27 cellular contexts compared by ENCODE assay signal in the genomic region with DNA sequence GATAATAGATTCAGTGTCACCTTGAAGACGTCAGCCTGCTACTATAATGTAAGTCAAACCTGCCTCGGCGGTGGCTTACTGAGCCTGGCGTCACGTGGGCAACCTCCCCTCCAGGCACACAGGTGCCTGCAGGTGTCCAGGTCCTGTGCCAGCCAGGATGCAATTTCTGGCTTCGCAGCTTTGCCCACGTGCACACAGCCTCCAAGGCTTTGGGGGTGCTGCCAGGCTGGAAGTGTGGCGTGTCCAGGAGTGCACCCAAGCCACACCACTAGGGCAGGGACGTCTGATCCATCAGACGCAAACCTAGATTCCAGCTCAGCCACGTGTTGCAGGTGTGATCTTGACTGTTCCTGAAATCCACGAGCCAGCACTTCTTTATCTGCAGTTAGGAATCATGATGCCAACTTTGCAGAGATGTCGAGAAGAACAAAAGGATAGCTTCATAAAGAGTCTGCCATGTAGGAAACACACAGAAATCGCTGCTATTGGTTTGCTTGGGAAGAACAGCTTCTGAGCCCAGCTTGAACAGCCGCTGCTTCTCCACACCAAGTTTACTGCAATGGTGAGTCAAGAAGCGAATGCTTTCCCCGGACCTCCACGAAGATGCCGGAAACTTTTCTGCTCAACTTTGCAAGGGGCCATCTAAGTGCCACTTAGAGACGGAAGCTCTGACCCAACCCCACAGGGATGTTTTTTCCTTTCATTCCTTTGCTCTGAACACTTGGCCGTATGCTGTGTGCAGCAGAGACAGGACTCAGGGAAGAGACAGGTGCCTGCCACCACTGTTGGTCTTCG.
"Had no signal": no experiment of that assay in that cellular context is flagged by ENCODE, and none has a peak within 500 bp of the region (broad histone marks: within the 10 kb centered on the region; RNA-seq: fewer than 3 reads in every experiment).

No MANE protein-coding gene starts in this region.

- H3K4me1 Mint-ChIP-seq: activated CD4-positive, alpha-beta T cell treated with anti-CD3 and anti-CD28 coated beads for 36 hours; activated CD4-positive, alpha-beta T cell treated with anti-CD3 and anti-CD28 coated beads, Interleukin-2, amount 10 ng/mL, durations not matched to agents 24 days and 14 days; activated T-helper 17 cell treated with anti-CD3 and anti-CD28 coated beads, Interleukin-2, amount 50 U/mL, for 72 hours; central memory CD8-positive, alpha-beta T cell had no signal

- H3K36me3 Mint-ChIP-seq: activated CD4-positive, alpha-beta memory T cell treated with anti-CD3 and anti-CD28 coated beads for 36 hours; activated naive CD8-positive, alpha-beta T cell had no signal

- DNase-seq: activated CD4-positive, alpha-beta memory T cell treated with anti-CD3 and anti-CD28 coated beads for 36 hours; activated CD4-positive, alpha-beta T cell treated with anti-CD3 and anti-CD28 coated beads for 36 hours; activated CD4-positive, alpha-beta T cell treated with anti-CD3 and anti-CD28 coated beads, Interleukin-2, amount 10 ng/mL, durations not matched to agents 24 days and 14 days; activated CD4-positive, CD25-positive, alpha-beta regulatory T cell; activated CD4-positive, CD25-positive, alpha-beta regulatory T cell treated with anti-CD3 and anti-CD28 coated beads, Interleukin-2, amount 50 U/mL, for 72 hours; activated CD8-positive, alpha-beta T cell treated with anti-CD3 and anti-CD28 coated beads, Interleukin-2, amount 10 ng/mL, durations not matched to agents 7 days and 5 days; activated effector memory CD4-positive, alpha-beta T cell treated with Interleukin-2 at 50 U/mL for 16 hours; activated gamma-delta T cell treated with Interleukin-2 at 50 U/mL for 16 hours; activated naive CD4-positive, alpha-beta T cell treated with anti-CD3 and anti-CD28 coated beads, Interleukin-2, amount 50 U/mL, for 16 hours; activated naive CD4-positive, alpha-beta T cell treated with Interleukin-2 at 50 U/mL for 16 hours; activated T-cell treated with anti-CD3 and anti-CD28 coated beads, Interleukin-2, amount 50 U/mL, for 4 hours; amniotic stem cell; anterior cingulate cortex; brain microvascular endothelial cell; effector CD4-positive, alpha-beta T cell; effector memory CD8-positive, alpha-beta T cell; foreskin keratinocyte; gastrocnemius medialis; glutamatergic neuron; T-helper 2 cell had no signal

- H3K4me3 ChIP-seq: coronary artery, dorsolateral prefrontal cortex, gastrocnemius medialis had no signal

- H3K36me3 ChIP-seq: brain microvascular endothelial cell, gastrocnemius medialis had no signal

- H3K4me1 ChIP-seq: foreskin keratinocyte, gastrocnemius medialis had no signal

- H3K27me3 ChIP-seq: brain microvascular endothelial cell, foreskin keratinocyte, gastrocnemius medialis had no signal

- ATAC-seq: activated CD4-positive, alpha-beta T cell treated with anti-CD3 and anti-CD28 coated beads for 36 hours; activated CD8-positive, alpha-beta T cell treated with anti-CD3 and anti-CD28 coated beads, Interleukin-2, amount 10 ng/mL, durations not matched to agents 7 days and 5 days; activated T-cell treated with anti-CD3 and anti-CD28 coated beads, Interleukin-2, amount 50 U/mL, for 4 hours; activated T-helper 17 cell treated with anti-CD3 and anti-CD28 coated beads, Interleukin-2, amount 50 U/mL, for 72 hours; effector memory CD8-positive, alpha-beta T cell; foreskin keratinocyte; gastrocnemius medialis had no signal

- H3K27ac ChIP-seq: brain microvascular endothelial cell, coronary artery, dorsolateral prefrontal cortex, epithelial cell of prostate, foreskin keratinocyte, gastrocnemius medialis had no signal

- H3K4me3 Mint-ChIP-seq: activated CD4-positive, alpha-beta memory T cell treated with anti-CD3 and anti-CD28 coated beads for 36 hours; activated CD4-positive, alpha-beta T cell treated with anti-CD3 and anti-CD28 coated beads for 36 hours; activated CD4-positive, alpha-beta T cell treated with anti-CD3 and anti-CD28 coated beads, Interleukin-2, amount 10 ng/mL, durations not matched to agents 24 days and 14 days; activated CD8-positive, alpha-beta T cell treated with anti-CD3 and anti-CD28 coated beads, Interleukin-2, amount 10 ng/mL, durations not matched to agents 7 days and 5 days; activated naive CD8-positive, alpha-beta T cell; activated T-cell treated with anti-CD3 and anti-CD28 coated beads, Interleukin-2, amount 50 U/mL, for 4 hours; activated T-helper 17 cell treated with anti-CD3 and anti-CD28 coated beads, Interleukin-2, amount 50 U/mL, for 72 hours; central memory CD8-positive, alpha-beta T cell; dendritic cell treated with granulocyte-macrophage colony-stimulating factor and Interleukin-4, amounts not matched to agents 40 ng/mL and 50 ng/mL, for 4 days; effector memory CD8-positive, alpha-beta T cell had no signal

- H3K27ac Mint-ChIP-seq: activated CD4-positive, alpha-beta memory T cell treated with anti-CD3 and anti-CD28 coated beads for 36 hours; activated CD4-positive, alpha-beta T cell treated with anti-CD3 and anti-CD28 coated beads for 36 hours; activated CD4-positive, alpha-beta T cell treated with anti-CD3 and anti-CD28 coated beads, Interleukin-2, amount 10 ng/mL, durations not matched to agents 24 days and 14 days; activated CD8-positive, alpha-beta T cell treated with anti-CD3 and anti-CD28 coated beads, Interleukin-2, amount 10 ng/mL, durations not matched to agents 7 days and 5 days; activated naive CD8-positive, alpha-beta T cell; activated T-helper 17 cell treated with anti-CD3 and anti-CD28 coated beads, Interleukin-2, amount 50 U/mL, for 72 hours; dendritic cell treated with granulocyte-macrophage colony-stimulating factor and Interleukin-4, amounts not matched to agents 40 ng/mL and 50 ng/mL, for 4 days; effector memory CD8-positive, alpha-beta T cell had no signal

- H3K9me3 ChIP-seq: gastrocnemius medialis had no signal

- H3K27me3 Mint-ChIP-seq: activated CD4-positive, alpha-beta memory T cell treated with anti-CD3 and anti-CD28 coated beads for 36 hours; activated CD4-positive, alpha-beta T cell treated with anti-CD3 and anti-CD28 coated beads for 36 hours; activated CD4-positive, alpha-beta T cell treated with anti-CD3 and anti-CD28 coated beads, Interleukin-2, amount 10 ng/mL, durations not matched to agents 24 days and 14 days; dendritic cell treated with granulocyte-macrophage colony-stimulating factor and Interleukin-4, amounts not matched to agents 40 ng/mL and 50 ng/mL, for 4 days had no signal

- H3K9me3 Mint-ChIP-seq: activated CD4-positive, alpha-beta memory T cell treated with anti-CD3 and anti-CD28 coated beads for 36 hours had no signal
